ENCODE assay signal across 13 cellular contexts in the genomic region with DNA sequence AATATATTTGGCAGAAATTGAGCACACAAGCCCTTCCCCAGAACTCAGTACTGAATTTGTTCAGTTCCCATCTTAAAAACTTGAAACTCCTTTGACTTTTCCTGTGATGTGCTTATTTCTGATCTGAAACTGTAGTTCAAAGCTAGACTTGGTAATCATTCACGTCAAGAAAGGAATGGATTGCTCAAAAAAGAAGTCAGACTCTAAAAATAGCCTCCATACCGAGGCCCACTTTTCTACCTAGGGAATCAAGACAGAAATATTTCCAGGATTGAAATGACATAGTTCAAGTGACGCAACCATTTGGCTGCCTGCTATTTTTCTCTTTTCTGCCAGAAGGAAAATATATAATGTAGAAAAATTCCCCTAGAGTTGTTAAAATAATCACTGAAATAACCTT.
DNase-seq lines count a peak whose midpoint lies in the region; ATAC-seq, FAIRE-seq and TF ChIP-seq lines count a peak whose summit lies in the region.
"Had no signal": no experiment of that assay in that cellular context is flagged by ENCODE, and none has a peak within 500 bp of the region (broad histone marks: within the 10 kb centered on the region; RNA-seq: fewer than 3 reads in every experiment).

No MANE protein-coding gene starts in this region.

- H2BK120ac ChIP-seq in mesenchymal stem cell (ENCODE audit: low read depth, low read length): no peak overlapping the region

- no peaks in the 10 kb centered on the region for H3K9me3 Mint-ChIP-seq in GM23338

- H2AFZ ChIP-seq in GM23338 (no peak overlapping the region), mesenchymal stem cell (ENCODE audit: low read depth, low read length) (no peak overlapping the region)

- no peaks in the 10 kb centered on the region for H3K9me2 ChIP-seq in GM23338 (ENCODE audit: insufficient read depth)

- peak overlapping the region; percentile 28; the same call in 1 of the 2 replicates for H3K27ac ChIP-seq in GM23338 (ENCODE audit: low read depth)
- peak overlapping the region; percentile 21 for H3K27ac ChIP-seq in mesenchymal stem cell (ENCODE audit: low read length, poor library complexity, severe bottlenecking)
- H3K27ac ChIP-seq in left lung: no peak overlapping the region
- H3K27ac ChIP-seq: upper lobe of right lung had no signal

- H4K20me1 ChIP-seq in GM23338 (replicated peaks; ENCODE audit: insufficient read depth): no peaks in the 10 kb centered on the region

- no peak for ATAC-seq in GM23338
- no peak for ATAC-seq in esophagus mucosa
- ATAC-seq in left lung: no peak
- ATAC-seq: mucosa of descending colon, upper lobe of right lung had no signal

- H3K4me2 ChIP-seq in GM23338: no peak overlapping the region
- no peak overlapping the region for H3K4me2 ChIP-seq in mesenchymal stem cell (ENCODE audit: low read length, poor library complexity, severe bottlenecking)

- no peak overlapping the region for H4K8ac ChIP-seq in mesenchymal stem cell (ENCODE audit: low read length)

- H3K36me3 Mint-ChIP-seq in GM23338 (ENCODE audit: low read depth): no peaks in the 10 kb centered on the region

- WGBS in mesenchymal stem cell: 27% methylated on average over 2 of the region's 3 CpGs

- no peaks in the 10 kb centered on the region for H3K27me3 ChIP-seq in GM23338 (ENCODE audit: insufficient read depth)
- H3K27me3 ChIP-seq in bronchial epithelial cell (ENCODE audit: control insufficient read depth, insufficient read depth, low read length): no peaks in the 10 kb centered on the region
- no peaks in the 10 kb centered on the region for H3K27me3 ChIP-seq in mesenchymal stem cell (ENCODE audit: control insufficient read depth in 1 of 2, insufficient read depth in 1 of 2, low read length in 2 of 2)
- no peaks in the 10 kb centered on the region for H3K27me3 ChIP-seq in left lung
- H3K27me3 ChIP-seq: upper lobe of right lung had no signal

- H3K27ac Mint-ChIP-seq in GM23338: no peak overlapping the region

- no peak overlapping the region for H3K4ac ChIP-seq in mesenchymal stem cell (ENCODE audit: low read depth in 1 of 2, low read length in 2 of 2)

- H3K27me3 Mint-ChIP-seq in GM23338 (ENCODE audit: insufficient read depth, low read depth, poor library complexity): no peaks in the 10 kb centered on the region

- H3K18ac ChIP-seq in mesenchymal stem cell (ENCODE audit: low read depth in 1 of 2, low read length in 2 of 2): no peak overlapping the region

- H3K23ac ChIP-seq in mesenchymal stem cell (ENCODE audit: low read length in 2 of 2): no peak overlapping the region

- H3F3A ChIP-seq in GM23338 (replicated peaks; ENCODE audit: low read depth): no peaks in the 10 kb centered on the region

- DNase-seq in AG08395 (ENCODE audit: low spot score) (peak; percentile 32), GM23338 (ENCODE audit: low spot score) (no peak), bronchial epithelial cell (ENCODE audit: low read depth) (peak; percentile 14), mesenchymal stem cell (peak; percentile 63), D721Med (ENCODE audit: insufficient read length, low spot score) (no peak), left lung (no peak)
- DNase-seq in central memory CD4-positive, alpha-beta T cell: no peak
- DNase-seq: activated gamma-delta T cell treated with Interleukin-2 at 50 U/mL for 16 hours; mucosa of descending colon; NCI-H345; stimulated activated CD4-positive, alpha-beta T cell treated with anti-CD3 and anti-CD28 coated beads, Interleukin-1b, Interleukin-23, amount 100 ng/mL, for 48 hours; upper lobe of right lung had no signal

- H2BK5ac ChIP-seq in mesenchymal stem cell (ENCODE audit: low read depth, low read length, poor library complexity, severe bottlenecking): no peak overlapping the region

- H2BK12ac ChIP-seq in mesenchymal stem cell (ENCODE audit: low read length in 2 of 2): no peak overlapping the region

- no peak for FAIRE-seq in bronchial epithelial cell (lab: Jason Lieb, UNC)
- FAIRE-seq in D721Med (lab: Jason Lieb, UNC): no peak

- H3K79me2 ChIP-seq in GM23338 (replicated peaks; ENCODE audit: insufficient read depth): 0 out of 2 replicates have a peak, but pooled peaks cover 8% of the 10 kb centered on the region

- no peak overlapping the region for H4K91ac ChIP-seq in mesenchymal stem cell (ENCODE audit: low read length)

- peak overlapping the region; percentile 71 for H3K9ac ChIP-seq in mesenchymal stem cell (ENCODE audit: low read length)

- H2BK15ac ChIP-seq in mesenchymal stem cell (ENCODE audit: low read depth, poor library complexity, severe bottlenecking): no peak overlapping the region

- H3K4me3 Mint-ChIP-seq in GM23338: no peak overlapping the region

- TF ChIP-seq CTCF in GM23338 (conservative IDR thresholded peaks at IDR 0.05; ENCODE audit: low read depth in 2 of 2): no peak
- no peak for TF ChIP-seq CTCF in bronchial epithelial cell (IDR thresholded peaks at IDR 0.05; ENCODE audit: insufficient read depth, low read length, severe bottlenecking)
- no peak for TF ChIP-seq CTCF in D721Med (IDR thresholded peaks at IDR 0.05; ENCODE audit: insufficient read depth, missing control alignments)
- TF ChIP-seq CTCF in left lung (IDR thresholded peaks at IDR 0.05): no peak

- no peak overlapping the region for H2AK5ac ChIP-seq in mesenchymal stem cell (ENCODE audit: low read length, severe bottlenecking)

- peaks cover 31% of the 10 kb centered on the region for H3K4me1 Mint-ChIP-seq in GM23338

- H3K36me3 ChIP-seq in GM23338 (ENCODE audit: insufficient read depth) (no peaks in the 10 kb centered on the region), bronchial epithelial cell (ENCODE audit: control insufficient read depth, insufficient read depth, low read length) (peaks cover 3% of the 10 kb centered on the region), mesenchymal stem cell (ENCODE audit: control insufficient read depth in 1 of 2, insufficient read depth in 2 of 2, low read depth in 1 of 2, low read length in 2 of 2) (peaks cover under 1 to 10% of the 10 kb centered on the region in 2 experiments), left lung (no peaks in the 10 kb centered on the region)
- H3K36me3 ChIP-seq: upper lobe of right lung had no signal

- no peak overlapping the region for H3K14ac ChIP-seq in mesenchymal stem cell (ENCODE audit: low read length in 2 of 2)

- H3K4me3 ChIP-seq in GM23338 (no peak overlapping the region), bronchial epithelial cell (ENCODE audit: low read depth, low read length) (no peak overlapping the region), mesenchymal stem cell (ENCODE audit: insufficient read depth in 1 of 2, low read depth in 1 of 2, low read length in 2 of 2) (peak overlapping the region in 1 of 2 experiments; percentile 37), left lung (no peak overlapping the region)
- H3K4me3 ChIP-seq: mucosa of descending colon, upper lobe of right lung had no signal

- H3K4me1 ChIP-seq in GM23338 (ENCODE audit: insufficient read depth): peaks cover 11% of the 10 kb centered on the region
- peaks cover 10% of the 10 kb centered on the region for H3K4me1 ChIP-seq in mesenchymal stem cell (ENCODE audit: control insufficient read depth, insufficient read depth, low read depth, low read length)
- peaks cover 0 to 51% of the 10 kb centered on the region in 2 donors for H3K4me1 ChIP-seq in left lung

- H3K9me3 ChIP-seq in mesenchymal stem cell (ENCODE audit: control insufficient read depth, low read length): no peaks in the 10 kb centered on the region
- H3K9me3 ChIP-seq in left lung: no peaks in the 10 kb centered on the region
- H3K9me3 ChIP-seq: mucosa of descending colon, upper lobe of right lung had no signal

- intact Hi-C loops in left lung (cut with DNase I): no loop called here

- H3K79me1 ChIP-seq in mesenchymal stem cell (replicated peaks; ENCODE audit: low read length, poor library complexity, severe bottlenecking): peaks cover 39% of the 10 kb centered on the region

TF ChIP-seq in GM23338, 12 proteins besides CTCF, POLR2A, EP300 and RAD21 (continues in another document):
- TF ChIP-seq JUNB (IDR thresholded peaks at IDR 0.05; ENCODE audit: unreplicated experiment) (no peak), STAT1 (IDR thresholded peaks at IDR 0.05; ENCODE audit: unreplicated experiment) (no peak)

Comparison
In these comparisons a context has a peak if more than half of its experiments do, and no peak if none do; other contexts are left out.
1. DNase-seq: peak in AG08395 (single experiment), bronchial epithelial cell (single experiment) and mesenchymal stem cell (single experiment); none in GM23338 (single experiment), central memory CD4-positive, alpha-beta T cell (single experiment), D721Med (single experiment) and left lung (0 of 2).
2. H3K27ac ChIP-seq: peak in GM23338 (single experiment) and mesenchymal stem cell (single experiment); none in left lung (0 of 2).